ENCODE assay signal across 13 cellular contexts in genomic region chr1:183029591-183030000, GRCh38. TPM values are rescaled to one million over a fixed set of nuclear protein-coding genes. Genes with fewer than 3 reads are reported as not detected.
DNase-seq lines count a peak whose midpoint lies in the region; ATAC-seq and TF ChIP-seq lines count a peak whose summit lies in the region.
"Had no signal": no experiment of that assay in that cellular context is flagged by ENCODE, and none has a peak within 500 bp of the region (broad histone marks: within the 10 kb centered on the region; RNA-seq: fewer than 3 reads in every experiment).

No MANE protein-coding gene starts in this region.

- H3K9me2 ChIP-seq in GM23248 (ENCODE audit: insufficient read depth), result no peaks in the 10 kb centered on the region

- H3K27ac ChIP-seq in GM23248, result peak overlapping the region; percentile 82
- H3K27ac ChIP-seq in SJCRH30, result peak overlapping the region; percentile 28
- H3K27ac ChIP-seq in fibroblast of lung (ENCODE audit: insufficient read depth, low read length), result peak overlapping the region; percentile 61

- H3K4me2 ChIP-seq in GM23248 (ENCODE audit: unreplicated experiment), result peak overlapping the region; percentile 99
- peak overlapping the region; percentile 55 for H3K4me2 ChIP-seq in fibroblast of lung (ENCODE audit: extremely low read depth, insufficient read depth, low read length)
- H3K4me2 ChIP-seq in skeletal muscle satellite cell (ENCODE audit: low read length), result peak overlapping the region; percentile 69

- in situ Hi-C loops in GM23248 (cut with MboI), result no loop called here

- H3K4me1 ChIP-seq in GM23248 (ENCODE audit: insufficient read depth) (peaks cover 57% of the 10 kb centered on the region), SJCRH30 (peaks cover 61% of the 10 kb centered on the region), fibroblast of lung (ENCODE audit: control insufficient read depth, extremely low read depth, insufficient read depth, low read length) (peaks cover 12% of the 10 kb centered on the region), skeletal muscle satellite cell (ENCODE audit: control insufficient read depth, insufficient read depth, low read length) (peaks cover 72% of the 10 kb centered on the region)

- ATAC-seq in HG03175 (IDR thresholded peaks at IDR 0.05; ENCODE audit: unreplicated experiment) (no peak), GM21381 (IDR thresholded peaks at IDR 0.05; ENCODE audit: unreplicated experiment) (no peak)

- H3F3A ChIP-seq in GM23248 (ENCODE audit: insufficient read depth), result peaks cover 85% of the 10 kb centered on the region

- peak overlapping the region; percentile 95 for H3K9ac ChIP-seq in GM23248
- H3K9ac ChIP-seq in fibroblast of lung (ENCODE audit: insufficient read depth, low read length), result no peak overlapping the region
- peak overlapping the region; percentile 44 for H3K9ac ChIP-seq in skeletal muscle satellite cell (ENCODE audit: low read depth, low read length)

- H3K9me3 ChIP-seq in GM23248 (ENCODE audit: low read depth) (no peaks in the 10 kb centered on the region), SJCRH30 (replicated peaks) (no peaks in the 10 kb centered on the region), fibroblast of lung (ENCODE audit: control insufficient read depth, insufficient read depth, low read depth, low read length) (no peaks in the 10 kb centered on the region), skeletal muscle satellite cell (replicated peaks; ENCODE audit: low read length) (no peaks in the 10 kb centered on the region)
- H3K9me3 ChIP-seq: Peyer's patch had no signal

- H3K36me3 ChIP-seq in GM23248 (ENCODE audit: low read depth) (peaks cover 30% of the 10 kb centered on the region; the same call in 1 of the 2 replicates), SJCRH30 (peaks cover 9% of the 10 kb centered on the region), fibroblast of lung (ENCODE audit: control insufficient read depth, insufficient read depth, low read length) (no peaks in the 10 kb centered on the region), skeletal muscle satellite cell (ENCODE audit: insufficient read depth, low read length) (peaks cover 31% of the 10 kb centered on the region)
- H3K36me3 ChIP-seq: Peyer's patch had no signal

- H2AFZ ChIP-seq in GM23248 (no peak overlapping the region), fibroblast of lung (ENCODE audit: low read length) (no peak overlapping the region)

- peaks cover 100% of the 10 kb centered on the region for H3K79me2 ChIP-seq in GM23248 (ENCODE audit: insufficient read depth)
- H3K79me2 ChIP-seq in fibroblast of lung (ENCODE audit: control insufficient read depth, insufficient read depth, low read length), result peaks cover 98% of the 10 kb centered on the region

- peaks cover 6% of the 10 kb centered on the region; the same call in 1 of the 2 replicates for H4K20me1 ChIP-seq in GM23248 (ENCODE audit: insufficient read depth)
- H4K20me1 ChIP-seq in fibroblast of lung (ENCODE audit: control insufficient read depth, extremely low read depth, insufficient read depth, low read length), result peaks cover 3% of the 10 kb centered on the region

- H3K4me3 ChIP-seq in GM23248, result peak overlapping the region; percentile 97
- no peak overlapping the region for H3K4me3 ChIP-seq in SJCRH30
- H3K4me3 ChIP-seq in fibroblast of lung (replicated peaks in 1 of 4; ENCODE audit: control extremely low read depth in 1 of 4, insufficient read depth in 1 of 4, low read depth in 3 of 4, low read length in 4 of 4), result peak overlapping the region in 1 of 4 experiments; percentile 15
- H3K4me3 ChIP-seq in skeletal muscle satellite cell (ENCODE audit: low read length), result peak overlapping the region; percentile 54

- TF ChIP-seq CTCF in fibroblast of lung (conservative IDR thresholded peaks at IDR 0.05 in 1 of 2, IDR thresholded peaks at IDR 0.05 in 1 of 2; ENCODE audit: low read depth in 1 of 2, low read length in 2 of 2) (no peak), GM20000 (IDR thresholded peaks at IDR 0.05; ENCODE audit: extremely low read depth, missing control alignments) (no peak)

- H3K27me3 ChIP-seq in GM23248 (replicated peaks; ENCODE audit: insufficient read depth) (no peaks in the 10 kb centered on the region), SJCRH30 (no peaks in the 10 kb centered on the region), fibroblast of lung (ENCODE audit: control insufficient read depth, insufficient read depth, low read length) (no peaks in the 10 kb centered on the region), skeletal muscle satellite cell (ENCODE audit: control insufficient read depth, insufficient read depth, low read length) (no peaks in the 10 kb centered on the region)
- H3K27me3 ChIP-seq: Peyer's patch had no signal

- WGBS in GM23248 (ENCODE audit: low coverage in 1 of 2, low lambda C conversion rate in 2 of 2, missing lambda C conversion rate in 2 of 2), 2 experiments, result 2% methylated on average over 3 of the region's 3 CpGs

- DNase-seq in GM23248 (peak; percentile 92), SJCRH30 (no peak), fibroblast of lung (ENCODE audit: low read depth in 2 of 2) (peak; percentile 24 to 89), GM20000 (ENCODE audit: low spot score) (no peak)
- no peak for DNase-seq in activated CD4-positive, CD25-positive, alpha-beta regulatory T cell (lab: John Stamatoyannopoulos, UW)
- DNase-seq: activated CD4-positive, CD25-positive, alpha-beta regulatory T cell treated with anti-CD3 and anti-CD28 coated beads, Interleukin-2, amount 50 U/mL, for 72 hours; activated gamma-delta T cell; DMS79 treated with DMSO at 0.1 percent for 48 hours; NCI-H146; Peyer's patch had no signal

RNA-seq across cellular contexts. Expression of gene LAMC1, which starts 6.4 kb away (rescaled TPM):
- total RNA-seq in GM23248 (2014; rRNA removed; shearing (Covaris generic)), result 686 and 727 TPM in 2 replicates
- polyA plus RNA-seq in GM23248 (2016; fragmentation: Nextera tagmentation; extraction: Ambion mirVana) (176 and 185 TPM in 2 replicates), fibroblast of lung (270 and 604 TPM in 2 replicates)
- total RNA-seq in SJCRH30 (2014; rRNA removed; shearing (Covaris generic)), result 122 and 123 TPM in 2 replicates
- total RNA-seq in fibroblast of lung, result 408 and 477 TPM in 2 replicates
- polyA plus RNA-seq in fibroblast of lung (2012), result 171 and 508 TPM in 2 replicates
- 458 and 626 TPM in 2 replicates for polyA minus RNA-seq in fibroblast of lung (ENCODE audit: low replicate concordance)
- 721 and 783 TPM in 2 replicates for total RNA-seq in skeletal muscle satellite cell (2012; rRNA removed)

Comparison
In these comparisons a context has a peak if more than half of its experiments do, and no peak if none do; other contexts are left out.
1. DNase-seq: peak in GM23248 (single experiment) and fibroblast of lung (2 of 2); none in SJCRH30 (0 of 2), activated CD4-positive, CD25-positive, alpha-beta regulatory T cell (0 of 4) and GM20000 (single experiment).
2. H3K27ac ChIP-seq: peak in every context shown above with its lines; median percentile 82 in GM23248; 61 in fibroblast of lung; 28 in SJCRH30.
3. Peak in every context shown above with its lines, with median percentiles within 50 percentile points of each other: H3K4me2 ChIP-seq.